ENCODE assay signal across 1 cellular context in genomic region chr1:234975122-234975940, GRCh38.
TF ChIP-seq lines count a peak whose summit lies in the region.

No MANE protein-coding gene starts in this region.

TF ChIP-seq in A549, 52 proteins besides CTCF, POLR2A, EP300 and RAD21 (continued from another document):
- TF ChIP-seq HMGXB4 (CRISPR knock-in tag; IDR thresholded peaks at IDR 0.05; ENCODE audit: borderline replicate concordance): no peak
- no peak for TF ChIP-seq POLR2AphosphoS2 (conservative IDR thresholded peaks at IDR 0.05; ENCODE audit: low read length)
- peak; percentile 42; the same call in 1 of the 2 replicates for TF ChIP-seq HOXB13 (CRISPR knock-in tag; IDR thresholded peaks at IDR 0.05; ENCODE audit: low read depth)
- TF ChIP-seq KDM5A (IDR thresholded peaks at IDR 0.05): no peak
- TF ChIP-seq, protein P1, sequence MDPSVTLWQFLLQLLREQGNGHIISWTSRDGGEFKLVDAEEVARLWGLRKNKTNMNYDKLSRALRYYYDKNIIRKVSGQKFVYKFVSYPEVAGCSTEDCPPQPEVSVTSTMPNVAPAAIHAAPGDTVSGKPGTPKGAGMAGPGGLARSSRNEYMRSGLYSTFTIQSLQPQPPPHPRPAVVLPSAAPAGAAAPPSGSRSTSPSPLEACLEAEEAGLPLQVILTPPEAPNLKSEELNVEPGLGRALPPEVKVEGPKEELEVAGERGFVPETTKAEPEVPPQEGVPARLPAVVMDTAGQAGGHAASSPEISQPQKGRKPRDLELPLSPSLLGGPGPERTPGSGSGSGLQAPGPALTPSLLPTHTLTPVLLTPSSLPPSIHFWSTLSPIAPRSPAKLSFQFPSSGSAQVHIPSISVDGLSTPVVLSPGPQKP (IDR thresholded peaks at IDR 0.05; ENCODE audit: low read depth, low read length): no peak
- TF ChIP-seq GATA3 (IDR thresholded peaks at IDR 0.05; ENCODE audit: borderline replicate concordance): peak; percentile 100
- TF ChIP-seq NFE2L2 (conservative IDR thresholded peaks at IDR 0.05; ENCODE audit: low read length): no peak
- TF ChIP-seq RFX5 (IDR thresholded peaks at IDR 0.05): no peak
- TF ChIP-seq, protein P2, sequence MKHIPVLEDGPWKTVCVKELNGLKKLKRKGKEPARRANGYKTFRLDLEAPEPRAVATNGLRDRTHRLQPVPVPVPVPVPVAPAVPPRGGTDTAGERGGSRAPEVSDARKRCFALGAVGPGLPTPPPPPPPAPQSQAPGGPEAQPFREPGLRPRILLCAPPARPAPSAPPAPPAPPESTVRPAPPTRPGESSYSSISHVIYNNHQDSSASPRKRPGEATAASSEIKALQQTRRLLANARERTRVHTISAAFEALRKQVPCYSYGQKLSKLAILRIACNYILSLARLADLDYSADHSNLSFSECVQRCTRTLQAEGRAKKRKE (CRISPR knock-in tag; IDR thresholded peaks at IDR 0.05; ENCODE audit: low read depth): no peak
- TF ChIP-seq KDM1A (IDR thresholded peaks at IDR 0.05; ENCODE audit: low read depth): no peak
- no peak for TF ChIP-seq SREBF2 (IDR thresholded peaks at IDR 0.05)
- peak; percentile 99 for TF ChIP-seq FOSL2 (IDR thresholded peaks at IDR 0.05)
- peak; percentile 100 for TF ChIP-seq FOSL2 (CRISPR knock-in tag; IDR thresholded peaks at IDR 0.05)
- no peak for TF ChIP-seq CBX2 (IDR thresholded peaks at IDR 0.05; ENCODE audit: borderline replicate concordance, low read depth)
- no peak for TF ChIP-seq CHD2 (IDR thresholded peaks at IDR 0.05; ENCODE audit: low read length, partially characterized antibody)
- peak; percentile 81 for TF ChIP-seq SMC3 (IDR thresholded peaks at IDR 0.05)
- TF ChIP-seq NPAS2 (CRISPR knock-in tag; IDR thresholded peaks at IDR 0.05; ENCODE audit: borderline replicate concordance): no peak
- TF ChIP-seq FOXS1 (CRISPR knock-in tag; IDR thresholded peaks at IDR 0.05): peak; percentile 81; the same call in 1 of the 2 replicates
- TF ChIP-seq USF2 (IDR thresholded peaks at IDR 0.05): no peak
- TF ChIP-seq HDAC2 (IDR thresholded peaks at IDR 0.05): no peak
- peak; percentile 99 to 100 for TF ChIP-seq JUN (IDR thresholded peaks at IDR 0.05)
- no peak for TF ChIP-seq FOSB (CRISPR knock-in tag; IDR thresholded peaks at IDR 0.05)
- no peak for TF ChIP-seq E2F6 (IDR thresholded peaks at IDR 0.05; ENCODE audit: borderline replicate concordance, low read depth)
- TF ChIP-seq HOXA7 (CRISPR knock-in tag; IDR thresholded peaks at IDR 0.05): no peak; the same call in none of the 2 replicates
- TF ChIP-seq JUNB (IDR thresholded peaks at IDR 0.05): peak; percentile 100
- TF ChIP-seq, protein P3, sequence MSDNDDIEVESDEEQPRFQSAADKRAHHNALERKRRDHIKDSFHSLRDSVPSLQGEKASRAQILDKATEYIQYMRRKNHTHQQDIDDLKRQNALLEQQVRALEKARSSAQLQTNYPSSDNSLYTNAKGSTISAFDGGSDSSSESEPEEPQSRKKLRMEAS (IDR thresholded peaks at IDR 0.05): peak; percentile 97
- TF ChIP-seq NR3C1 (IDR thresholded peaks at IDR 0.05): no peak
- TF ChIP-seq CHD4 (IDR thresholded peaks at IDR 0.05; ENCODE audit: borderline replicate concordance): no peak
- peak; percentile 89 for TF ChIP-seq EHF (CRISPR knock-in tag; IDR thresholded peaks at IDR 0.05)
- peak; percentile 99 for TF ChIP-seq BCL3 (IDR thresholded peaks at IDR 0.05)
- TF ChIP-seq RCOR1 (IDR thresholded peaks at IDR 0.05; ENCODE audit: low read depth, low read length): no peak
- TF ChIP-seq ZFP36 (IDR thresholded peaks at IDR 0.05; ENCODE audit: borderline replicate concordance, partially characterized antibody): peak; percentile 55
